In genomic region chr4:1711906-1712215, GRCh38 we compare ENCODE assay signal across 8 cellular contexts. TPM values are rescaled to one million over a fixed set of nuclear protein-coding genes. Genes with fewer than 3 reads are reported as not detected.
DNase-seq lines count a peak whose midpoint lies in the region; ATAC-seq and TF ChIP-seq lines count a peak whose summit lies in the region.

No MANE protein-coding gene starts in this region.

- WGBS in esophagus squamous epithelium, 2 donors: no CpG with 5 or more reads among the region's 46 CpGs
- WGBS in ovary, 3 donors: 0 to 1% (median 0%) methylated on average over 32 to 46 of the region's 46 CpGs

- TF ChIP-seq POLR2A in esophagus squamous epithelium (IDR thresholded peaks at IDR 0.05) (no peak), ovary (IDR thresholded peaks at IDR 0.05) (no peak)

- H3K4me1 ChIP-seq in esophagus squamous epithelium (peaks cover 16 to 80% (median 33%) of the 10 kb centered on the region in 3 donors), ovary (ENCODE audit: insufficient read depth) (peaks cover 9% of the 10 kb centered on the region)

- no peaks in the 10 kb centered on the region for H3K9me3 ChIP-seq in esophagus squamous epithelium
- no peaks in the 10 kb centered on the region for H3K9me3 ChIP-seq in ovary

- H3K36me3 ChIP-seq in esophagus squamous epithelium (peaks cover 0 to 28% (median 0%) of the 10 kb centered on the region in 3 donors), ovary (no peaks in the 10 kb centered on the region)

- intact Hi-C loops in esophagus squamous epithelium (cut with DNase I) (no loop called here), ovary (cut with DNase I) (no loop called here)

- no peak for TF ChIP-seq CTCF in RWPE1 (conservative IDR thresholded peaks at IDR 0.05; ENCODE audit: low read depth)
- TF ChIP-seq CTCF in esophagus squamous epithelium (IDR thresholded peaks at IDR 0.05): no peak
- no peak for TF ChIP-seq CTCF in ovary (IDR thresholded peaks at IDR 0.05)

- peak overlapping the region; percentile 96 for H3K27ac ChIP-seq in RWPE1
- H3K27ac ChIP-seq in esophagus squamous epithelium: peak overlapping the region; percentile 95 to 100 (median 98)
- H3K27ac ChIP-seq in ovary: peak overlapping the region; percentile 77 to 100

- DNase-seq in activated T-cell treated with anti-CD3 and anti-CD28 coated beads for 4 hours (peak; percentile 47), RWPE1 (ENCODE audit: low spot score) (no peak), esophagus squamous epithelium (lab: John Stamatoyannopoulos, UW) (no peak), ovary (no peak), ACHN (no peak), HT-29 (ENCODE audit: low spot score) (no peak)
- no peak for DNase-seq in activated T-cell treated with anti-CD3 and anti-CD28 coated beads, Interleukin-2, amount 50 U/mL, for 1 hour

- H3K27me3 ChIP-seq in esophagus squamous epithelium (no peaks in the 10 kb centered on the region), ovary (no peaks in the 10 kb centered on the region)

- POLR2A ChIA-PET in RWPE1 (lab: Yijun Ruan, JAX; ENCODE audit: low non-redundant PET): interaction anchor here (0.6 to 0.7 kb wide), 2 partner anchors 19 to 22 kb away, joined by 3 to 8 read pairs; no protein-coding TSS in a partner anchor

- TF ChIP-seq EP300 in ovary (IDR thresholded peaks at IDR 0.05): no peak

- in situ Hi-C loops in ACHN (cut with HindIII; ENCODE audit: low pct_ligation_motif_present, low pct_unique_long_range_greater_than_20kb, low sequenced_read_pairs): no loop called here

- ATAC-seq in GM19328 (IDR thresholded peaks at IDR 0.05; ENCODE audit: unreplicated experiment): no peak

- CTCF ChIA-PET in RWPE1 (lab: Yijun Ruan, JAX): no interaction called here

- peak overlapping the region; percentile 81 to 98 (median 91) for H3K4me3 ChIP-seq in esophagus squamous epithelium
- peak overlapping the region; percentile 83 for H3K4me3 ChIP-seq in ovary

RNA-seq across cellular contexts. Expression of gene SLBP, which starts 0.3 kb away (rescaled TPM):
- total RNA-seq in esophagus squamous epithelium: 10 to 100 TPM; 32.4 to 60.1 (median 48.6) TPM
- total RNA-seq in ovary: 10 to 100 TPM; 32.0 to 51.4 (median 36.7) TPM
- 10 to 100 TPM; 30.9 to 64.8 TPM for polyA plus RNA-seq in ovary
- total RNA-seq in HT-29 (2014; rRNA removed; shearing (Covaris generic)): 147 and 183 TPM in 2 replicates

RNA-seq across cellular contexts. Expression of gene TMEM129, which starts 9.3 kb away (rescaled TPM):
- total RNA-seq in esophagus squamous epithelium: 10 to 100 TPM; 30.4 to 47.5 (median 38.3) TPM
- 10 to 100 TPM; 27.6 to 42.5 (median 40.3) TPM for total RNA-seq in ovary
- polyA plus RNA-seq in ovary: 10 to 100 TPM in 1 of 2 donors, 1 to 10 TPM in 1; 5.6 to 43.2 TPM
- 94.2 and 111 TPM in 2 replicates for total RNA-seq in HT-29 (2014; rRNA removed; shearing (Covaris generic))

RNA-seq across cellular contexts. Expression of gene TACC3, which starts 9.5 kb away (rescaled TPM):
- 10 to 100 TPM; 14.9 to 41.3 (median 19.6) TPM for total RNA-seq in esophagus squamous epithelium
- total RNA-seq in ovary: 10 to 100 TPM in 1 of 7 donors, 1 to 10 TPM in 6; 2.1 to 10.4 (median 6.0) TPM
- polyA plus RNA-seq in ovary: 1 to 10 TPM; 5.3 to 7.0 TPM
- total RNA-seq in HT-29 (2014; rRNA removed; shearing (Covaris generic)): 64.6 and 71.2 TPM in 2 replicates

RNA-seq across cellular contexts. Expression of gene FAM53A, which starts 27.7 kb away (rescaled TPM):
- 1 to 10 TPM in 1 of 4 donors, under 1 TPM in 3; 0.22 to 2.5 (median 0.47) TPM for total RNA-seq in esophagus squamous epithelium
- 1 to 10 TPM; 1.7 to 5.1 (median 2.4) TPM for total RNA-seq in ovary
- 1 to 10 TPM in 1 of 2 donors, under 1 TPM in 1; 0.32 to 4.3 TPM for polyA plus RNA-seq in ovary
- 2.4 and 2.6 TPM in 2 replicates for total RNA-seq in HT-29 (2014; rRNA removed; shearing (Covaris generic))
